12 cellular contexts compared by ENCODE assay signal in the genomic region with DNA sequence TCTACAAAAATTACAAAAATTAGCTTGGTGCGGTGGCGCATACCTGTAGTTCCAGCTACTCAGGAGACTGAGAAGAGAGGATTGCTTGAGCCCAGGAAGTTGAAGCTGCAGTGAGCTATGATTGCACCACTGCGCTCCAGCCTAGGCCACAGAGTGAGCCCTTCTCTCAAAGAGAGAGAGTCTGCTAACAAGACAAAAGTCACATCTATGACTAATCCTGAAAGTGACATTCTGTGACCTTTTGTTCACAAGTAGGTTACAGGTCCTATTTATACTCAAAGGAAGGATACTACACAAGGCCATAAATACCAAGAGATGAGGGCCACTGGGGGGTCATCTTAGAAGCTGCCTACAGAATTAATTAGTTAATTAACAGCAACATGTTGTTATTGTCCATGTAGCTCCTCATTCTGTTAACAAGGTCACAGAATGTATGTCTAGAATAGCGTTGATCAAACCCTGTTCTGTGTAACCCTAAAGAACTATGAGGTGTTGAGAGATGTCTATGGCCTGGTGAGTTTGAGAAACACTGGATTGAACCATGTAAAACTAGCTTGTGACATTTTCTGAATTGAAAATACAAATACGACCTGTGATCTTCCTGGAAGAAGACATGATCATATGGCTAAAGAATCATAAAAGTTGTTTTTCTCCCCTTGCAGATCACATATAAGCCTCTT.
DNase-seq lines count a peak whose midpoint lies in the region; ATAC-seq, FAIRE-seq and TF ChIP-seq lines count a peak whose summit lies in the region.
"Had no signal": no experiment of that assay in that cellular context is flagged by ENCODE, and none has a peak within 500 bp of the region (broad histone marks: within the 10 kb centered on the region; RNA-seq: fewer than 3 reads in every experiment).

No MANE protein-coding gene starts in this region.

- DNase-seq in activated T-cell treated with anti-CD3 and anti-CD28 coated beads for 4 hours (no peak), kidney (no peak), SKM-1 (lab: John Stamatoyannopoulos, UW; ENCODE audit: unreplicated experiment) (no peak)
- DNase-seq: activated CD4-positive, alpha-beta T cell treated with anti-CD3 and anti-CD28 coated beads for 1 hour; NCI-H2227 treated with DMSO at 0.1 percent for 48 hours; Right ventricle myocardium superior had no signal

- H3K36me3 ChIP-seq in kidney (ENCODE audit: control insufficient read depth in 1 of 2, insufficient read depth in 2 of 2, low read length in 2 of 2) = no peaks in the 10 kb centered on the region

- no peak for TF ChIP-seq CTCF in kidney (IDR thresholded peaks at IDR 0.05; ENCODE audit: borderline replicate concordance, extremely low read depth, insufficient read depth)

- peak; percentile 99 for ATAC-seq in GM18867 (IDR thresholded peaks at IDR 0.05; ENCODE audit: unreplicated experiment)
- ATAC-seq in GM21390 (IDR thresholded peaks at IDR 0.05; ENCODE audit: unreplicated experiment) = peak; percentile 97
- peak; percentile 93 for ATAC-seq in HG03045 (IDR thresholded peaks at IDR 0.05; ENCODE audit: unreplicated experiment)
- ATAC-seq in activated T-helper 17 cell treated with anti-CD3 and anti-CD28 coated beads, Interleukin-2, amount 50 U/mL, for 72 hours (replicated peaks) = peak; percentile 34

- H3K9me3 ChIP-seq in kidney (ENCODE audit: control insufficient read depth in 1 of 2, low read length in 2 of 2) = no peaks in the 10 kb centered on the region

- no peaks in the 10 kb centered on the region for H3K4me1 Mint-ChIP-seq in activated T-helper 17 cell treated with anti-CD3 and anti-CD28 coated beads, Interleukin-2, amount 50 U/mL, for 72 hours

- H3K27me3 Mint-ChIP-seq in activated T-helper 17 cell treated with anti-CD3 and anti-CD28 coated beads, Interleukin-2, amount 50 U/mL, for 72 hours = peaks cover 9% of the 10 kb centered on the region

- no peaks in the 10 kb centered on the region for H3K4me1 ChIP-seq in kidney (ENCODE audit: control insufficient read depth in 1 of 2, insufficient read depth in 1 of 2, low read depth in 1 of 2, low read length in 2 of 2)

- intact Hi-C loops in kidney (cut with DNase I) = no loop called here

- no peak overlapping the region for H3K27ac ChIP-seq in kidney (ENCODE audit: low read depth in 2 of 2, low read length in 2 of 2)

- no peak overlapping the region for H3K9ac ChIP-seq in kidney (ENCODE audit: low read length in 2 of 2)

- H3K4me3 ChIP-seq in kidney (ENCODE audit: low read length in 2 of 2) = no peak overlapping the region

- H3K9me3 Mint-ChIP-seq in activated T-helper 17 cell treated with anti-CD3 and anti-CD28 coated beads, Interleukin-2, amount 50 U/mL, for 72 hours = no peaks in the 10 kb centered on the region
- H3K9me3 Mint-ChIP-seq: memory B cell had no signal

- H3K36me3 Mint-ChIP-seq in activated T-helper 17 cell treated with anti-CD3 and anti-CD28 coated beads, Interleukin-2, amount 50 U/mL, for 72 hours (ENCODE audit: low read depth) = no peaks in the 10 kb centered on the region
- H3K36me3 Mint-ChIP-seq: IgD-negative memory B cell, memory B cell had no signal

- no peak for FAIRE-seq in kidney (lab: Jason Lieb, UNC)

- H3K27ac Mint-ChIP-seq in activated T-helper 17 cell treated with anti-CD3 and anti-CD28 coated beads, Interleukin-2, amount 50 U/mL, for 72 hours = no peak overlapping the region
- H3K27ac Mint-ChIP-seq: IgD-negative memory B cell, memory B cell had no signal

- no peak overlapping the region for H3K4me3 Mint-ChIP-seq in activated T-helper 17 cell treated with anti-CD3 and anti-CD28 coated beads, Interleukin-2, amount 50 U/mL, for 72 hours
- H3K4me3 Mint-ChIP-seq: IgD-negative memory B cell, memory B cell had no signal

Comparison
In these comparisons a context has a peak if more than half of its experiments do, and no peak if none do; other contexts are left out.
1. ATAC-seq: peak in every context shown above with its lines; median percentile 99 in GM18867; 97 in GM21390; 93 in HG03045; 34 in activated T-helper 17 cell treated with anti-CD3 and anti-CD28 coated beads, Interleukin-2, amount 50 U/mL, for 72 hours.